ENCODE assay signal across 8 cellular contexts in genomic region chr12:45727301-45727993, GRCh38. TPM values are rescaled to one million over a fixed set of nuclear protein-coding genes. Genes with fewer than 3 reads are reported as not detected.
DNase-seq lines count a peak whose midpoint lies in the region; ATAC-seq lines count a peak whose summit lies in the region.

No MANE protein-coding gene starts in this region.

- peak; percentile 52 for ATAC-seq in GM21390 (IDR thresholded peaks at IDR 0.05; ENCODE audit: unreplicated experiment)

- peak overlapping the region; percentile 86 for H3K23ac ChIP-seq in mesendoderm (ENCODE audit: low read length)

- peak overlapping the region; percentile 64 for H2BK120ac ChIP-seq in mesendoderm (ENCODE audit: low read depth, low read length)

- no peak overlapping the region for H2AK5ac ChIP-seq in mesendoderm (ENCODE audit: low read length)

- H4K5ac ChIP-seq in mesendoderm (ENCODE audit: low read length), result no peak overlapping the region

- DNase-seq in Caki2 (ENCODE audit: low read depth) (peak; percentile 99), HUDEP-2 (lab: John Stamatoyannopoulos, UW; ENCODE audit: unreplicated experiment in 76 of 76) (peak; percentile 38 to 97 (median 90)), NOMO-1 treated with dmso at 0.1 percent for 144 hours (lab: John Stamatoyannopoulos, UW; ENCODE audit: unreplicated experiment) (peak; percentile 99), mesendoderm (peak; percentile 99)
- DNase-seq in activated CD8-positive, alpha-beta memory T cell treated with anti-CD3 and anti-CD28 coated beads, Interleukin-2, amount 50 U/mL, for 1 hour (ENCODE audit: extremely low read depth), result peak; percentile 73
- DNase-seq in stimulated activated CD8-positive, alpha-beta memory T cell treated with anti-CD3 and anti-CD28 coated beads, Interleukin-12 subunit alpha, Interleukin-12 subunit beta, amount 100 ng/mL, for 4 hours (ENCODE audit: low read depth), result peak; percentile 79

- H3K27me3 ChIP-seq in endocrine pancreas (ENCODE audit: control insufficient read depth, insufficient read depth, low read length), result no peaks in the 10 kb centered on the region
- H3K27me3 ChIP-seq in mesendoderm (ENCODE audit: insufficient read depth, low read length, poor library complexity), result no peaks in the 10 kb centered on the region

- WGBS in mesendoderm (ENCODE audit: extremely low coverage, insufficient coverage, low lambda C conversion rate), result no CpG with 5 or more reads among the region's 45 CpGs

- H3K56ac ChIP-seq in mesendoderm (ENCODE audit: low read length), result peak overlapping the region; percentile 97

- in situ Hi-C loops in Caki2 (cut with HindIII; ENCODE audit: low pct_unique_long_range_greater_than_20kb, low sequenced_read_pairs), result no loop called here

- H4K8ac ChIP-seq in mesendoderm (ENCODE audit: low read depth, low read length), result no peak overlapping the region

- H3K79me1 ChIP-seq in mesendoderm (ENCODE audit: low read length), result no peaks in the 10 kb centered on the region

- H3K9ac ChIP-seq in endocrine pancreas (ENCODE audit: control insufficient read depth, insufficient read depth, low read length) (peak overlapping the region; percentile 87), mesendoderm (ENCODE audit: low read length) (peak overlapping the region; percentile 97)

- peak overlapping the region; percentile 94 for H3K27ac ChIP-seq in mesendoderm (ENCODE audit: low read depth, low read length)

- H3K18ac ChIP-seq in mesendoderm (ENCODE audit: low read length), result peak overlapping the region; percentile 77

- H2BK15ac ChIP-seq in mesendoderm (replicated peaks; ENCODE audit: low read depth), result no peak overlapping the region

- H3K36me3 ChIP-seq in endocrine pancreas (ENCODE audit: control insufficient read depth, insufficient read depth, low read length) (no peaks in the 10 kb centered on the region), mesendoderm (ENCODE audit: control insufficient read depth, insufficient read depth, low read length) (no peaks in the 10 kb centered on the region)

- H3K4me2 ChIP-seq in mesendoderm (ENCODE audit: low read length), result peak overlapping the region; percentile 84

- peak overlapping the region; percentile 84 for H2BK5ac ChIP-seq in mesendoderm (ENCODE audit: low read length)

- H3K9me3 ChIP-seq in endocrine pancreas (ENCODE audit: control insufficient read depth, low read length), result no peaks in the 10 kb centered on the region

- H3K79me2 ChIP-seq in mesendoderm (ENCODE audit: control insufficient read depth, insufficient read depth, low read length), result peaks cover 13% of the 10 kb centered on the region

- peak overlapping the region; percentile 73 for H3K4ac ChIP-seq in mesendoderm (ENCODE audit: low read depth, low read length)

- H3K4me3 ChIP-seq in endocrine pancreas (ENCODE audit: control insufficient read depth, insufficient read depth, low read length), result peak overlapping the region; percentile 97
- peak overlapping the region; percentile 97 for H3K4me3 ChIP-seq in mesendoderm (ENCODE audit: low read length)

- H3K4me1 ChIP-seq in endocrine pancreas (ENCODE audit: control insufficient read depth, insufficient read depth, low read length) (peaks cover 30% of the 10 kb centered on the region), mesendoderm (ENCODE audit: control insufficient read depth, low read depth, low read length) (no peaks in the 10 kb centered on the region)

RNA-seq across cellular contexts. Expression of gene ARID2, which starts 2.1 kb away (rescaled TPM):
- 14.6 and 16.5 TPM in 2 replicates for total RNA-seq in Caki2 (2014; rRNA removed; shearing (Covaris generic); ENCODE audit: low replicate concordance)
- polyA plus RNA-seq in mesendoderm (2013, experiment 1 of 2), result 15.0 TPM
- 14.5 TPM for polyA plus RNA-seq in mesendoderm (2013, experiment 2 of 2)

Comparison
In these comparisons a context has a peak if more than half of its experiments do, and no peak if none do; other contexts are left out.
1. Peak in every context shown above with its lines: DNase-seq, ATAC-seq, H3K4me3 ChIP-seq and H3K27ac ChIP-seq.